19 cellular contexts compared by ENCODE assay signal in genomic region chr4:10260777-10261176, GRCh38.
DNase-seq lines count a peak whose midpoint lies in the region; ATAC-seq, FAIRE-seq and TF ChIP-seq lines count a peak whose summit lies in the region.
"Had no signal": no experiment of that assay in that cellular context is flagged by ENCODE, and none has a peak within 500 bp of the region (broad histone marks: within the 10 kb centered on the region; RNA-seq: fewer than 3 reads in every experiment).

No MANE protein-coding gene starts in this region.

- WGBS in GM23248 (ENCODE audit: low coverage in 1 of 2, low lambda C conversion rate in 2 of 2, missing lambda C conversion rate in 2 of 2), 2 experiments, result 18 to 27% methylated on average over 2 of the region's 2 CpGs
- WGBS in right lobe of liver (ENCODE audit: insufficient coverage, low coverage, low lambda C conversion rate, missing lambda C conversion rate), result 60% methylated on average over 1 of the region's 2 CpGs

- peak; percentile 13 for FAIRE-seq in keratinocyte (lab: Jason Lieb, UNC)
- FAIRE-seq: H1 had no signal

- H3K4me1 ChIP-seq in GM23248 (ENCODE audit: insufficient read depth) (no peaks in the 10 kb centered on the region), OCI-LY7 (ENCODE audit: insufficient read depth, low read length, poor library complexity, severe bottlenecking) (no peaks in the 10 kb centered on the region), keratinocyte (ENCODE audit: control insufficient read depth, extremely low read depth, insufficient read depth, low read length) (peaks cover 4% of the 10 kb centered on the region), right lobe of liver (no peaks in the 10 kb centered on the region)
- H3K4me1 ChIP-seq: Caco-2 had no signal

- no peak overlapping the region for H3K4me2 ChIP-seq in GM23248 (ENCODE audit: unreplicated experiment)
- H3K4me2 ChIP-seq in OCI-LY7 (ENCODE audit: low read length), result no peak overlapping the region
- H3K4me2 ChIP-seq in keratinocyte (ENCODE audit: control insufficient read depth, extremely low read depth, insufficient read depth, low read depth, low read length), result no peak overlapping the region

- no peaks in the 10 kb centered on the region for H3K79me2 ChIP-seq in GM23248 (ENCODE audit: insufficient read depth)
- H3K79me2 ChIP-seq in OCI-LY7 (ENCODE audit: insufficient read depth, low read depth, low read length), result no peaks in the 10 kb centered on the region
- H3K79me2 ChIP-seq in keratinocyte (ENCODE audit: control insufficient read depth, insufficient read depth, low read length), result no peaks in the 10 kb centered on the region

- dilution Hi-C loops in keratinocyte (cut with MboI; ENCODE audit: extremely low pct_ligation_motif_present, low sequenced_read_pairs), result no loop called here

- no peaks in the 10 kb centered on the region for H3K36me3 ChIP-seq in GM23248 (ENCODE audit: low read depth)
- H3K36me3 ChIP-seq in OCI-LY7 (ENCODE audit: insufficient read depth, low read length), result no peaks in the 10 kb centered on the region
- H3K36me3 ChIP-seq in keratinocyte (ENCODE audit: control insufficient read depth in 2 of 2, extremely low read depth in 1 of 2, insufficient read depth in 2 of 2, low read length in 2 of 2), result no peaks in the 10 kb centered on the region
- no peaks in the 10 kb centered on the region for H3K36me3 ChIP-seq in right lobe of liver

- in situ Hi-C loops in GM23248 (cut with MboI), result no loop called here

- peaks cover 5% of the 10 kb centered on the region; the same call in 1 of the 2 replicates for H3K27me3 ChIP-seq in GM23248 (replicated peaks; ENCODE audit: insufficient read depth)
- H3K27me3 ChIP-seq in keratinocyte (ENCODE audit: control insufficient read depth, extremely low read depth, insufficient read depth, low read length), result no peaks in the 10 kb centered on the region
- H3K27me3 ChIP-seq in right lobe of liver, result no peaks in the 10 kb centered on the region

- no peaks in the 10 kb centered on the region for H3K9me3 ChIP-seq in GM23248 (ENCODE audit: low read depth)
- no peaks in the 10 kb centered on the region for H3K9me3 ChIP-seq in OCI-LY7 (ENCODE audit: low read length)
- no peaks in the 10 kb centered on the region for H3K9me3 ChIP-seq in keratinocyte (ENCODE audit: control insufficient read depth, low read depth, low read length)
- H3K9me3 ChIP-seq in right lobe of liver, result no peaks in the 10 kb centered on the region
- H3K9me3 ChIP-seq: Caco-2 had no signal

- ATAC-seq in GM19023 (IDR thresholded peaks at IDR 0.05; ENCODE audit: unreplicated experiment) (no peak), GM19035 (IDR thresholded peaks at IDR 0.05; ENCODE audit: unreplicated experiment) (no peak), right lobe of liver (no peak)

- H2AFZ ChIP-seq in GM23248 (no peak overlapping the region), OCI-LY7 (ENCODE audit: low read length) (no peak overlapping the region), keratinocyte (ENCODE audit: control insufficient read depth, low read length) (no peak overlapping the region)

- H3K4me3 ChIP-seq in AG10803 (ENCODE audit: low read length), result no peak overlapping the region
- H3K4me3 ChIP-seq in GM23248, result no peak overlapping the region
- no peak overlapping the region for H3K4me3 ChIP-seq in OCI-LY7 (ENCODE audit: low read depth, low read length, poor library complexity, severe bottlenecking)
- H3K4me3 ChIP-seq in keratinocyte (ENCODE audit: control insufficient read depth in 2 of 3, extremely low read depth in 1 of 3, insufficient read depth in 2 of 3, low read depth in 1 of 3, low read length in 3 of 3), result no peak overlapping the region
- H3K4me3 ChIP-seq in right lobe of liver, result no peak overlapping the region

- H3K27ac ChIP-seq in GM23248, result no peak overlapping the region
- H3K27ac ChIP-seq in OCI-LY7 (ENCODE audit: low read depth, low read length, poor library complexity, severe bottlenecking), result no peak overlapping the region
- H3K27ac ChIP-seq in keratinocyte (ENCODE audit: control insufficient read depth, insufficient read depth, low read length), result no peak overlapping the region
- H3K27ac ChIP-seq in right lobe of liver, result no peak overlapping the region

- no TSS peak for BruUV-seq in OCI-LY7 (replicated peaks; lab: Mats Ljungman, UMichigan)

- POLR2A ChIA-PET in OCI-LY7 (lab: Charles Lee), result no interaction called here

- no peaks in the 10 kb centered on the region for H3K9me2 ChIP-seq in GM23248 (ENCODE audit: insufficient read depth)
- H3K9me2 ChIP-seq in OCI-LY7 (ENCODE audit: insufficient read depth, low read length), result no peaks in the 10 kb centered on the region

- intact Hi-C loops in OCI-LY7 (cut with micrococcal nuclease; ENCODE audit: unreplicated experiment), result no loop called here
- intact Hi-C loops in cardiac septum (cut with DNase I), result no loop called here
- intact Hi-C loops in right lobe of liver (cut with DNase I), result no loop called here

- TF ChIP-seq CTCF in AG10803 (conservative IDR thresholded peaks at IDR 0.05; ENCODE audit: low read length), result peak; percentile 8; the same call in 1 of the 2 replicates
- 0 out of 2 replicates have a peak, but pooled peaks have one; percentile 25 for TF ChIP-seq CTCF in OCI-LY7 (conservative IDR thresholded peaks at IDR 0.05; ENCODE audit: low read length)
- TF ChIP-seq CTCF in keratinocyte (optimal IDR thresholded peaks at IDR 0.05 in 1 of 3, IDR thresholded peaks at IDR 0.05 in 1 of 3, conservative IDR thresholded peaks at IDR 0.05 in 1 of 3; ENCODE audit: extremely low read depth in 1 of 3, insufficient read depth in 2 of 3, low read length in 3 of 3), result peak in 1 of 3 experiments; percentile 17
- no peak for TF ChIP-seq CTCF in right lobe of liver (IDR thresholded peaks at IDR 0.05)

- no peak for TF ChIP-seq POLR2A in right lobe of liver (IDR thresholded peaks at IDR 0.05)

- H3F3A ChIP-seq in GM23248 (ENCODE audit: insufficient read depth), result no peaks in the 10 kb centered on the region

- H3K9ac ChIP-seq in GM23248 (no peak overlapping the region), keratinocyte (ENCODE audit: control insufficient read depth, extremely low read depth, insufficient read depth, low read length) (no peak overlapping the region)

- H4K20me1 ChIP-seq in GM23248 (ENCODE audit: insufficient read depth), result no peaks in the 10 kb centered on the region
- H4K20me1 ChIP-seq in OCI-LY7 (ENCODE audit: insufficient read depth, low read length), result no peaks in the 10 kb centered on the region
- H4K20me1 ChIP-seq in keratinocyte (ENCODE audit: control insufficient read depth, extremely low read depth, insufficient read depth, low read length), result no peaks in the 10 kb centered on the region

- DNase-seq in AG10803 (ENCODE audit: low read depth) (peak; percentile 27), GM23248 (peak; percentile 25), OCI-LY7 (ENCODE audit: low spot score) (peak; percentile 1), keratinocyte (ENCODE audit: low read depth, low spot score) (no peak), cardiac septum (ENCODE audit: low spot score) (no peak), right lobe of liver (no peak)
- DNase-seq: 8988T; Caco-2; CD4-positive, alpha-beta T cell; DMS153; NCI-H1105 treated with DMSO at 0.1 percent for 48 hours; NCI-H1694 treated with DMSO at 0.1 percent for 48 hours; NCI-H2107; NCI-H2227 treated with DMSO at 0.1 percent for 48 hours; NCI-H510A treated with DMSO at 0.1 percent for 48 hours; NCI-H82 had no signal

- no peaks in the 10 kb centered on the region for H3K9me1 ChIP-seq in keratinocyte (ENCODE audit: control insufficient read depth, extremely low read depth, insufficient read depth, low read length)

- CTCF ChIA-PET in OCI-LY7 (lab: Charles Lee; ENCODE audit: unreplicated experiment), result no interaction called here

Comparison
In these comparisons a context has a peak if more than half of its experiments do, and no peak if none do; other contexts are left out.
1. DNase-seq: peak in AG10803 (single experiment), GM23248 (single experiment) and OCI-LY7 (single experiment); none in keratinocyte (single experiment), cardiac septum (single experiment) and right lobe of liver (0 of 3).
2. CTCF ChIP-seq: peak in AG10803 (single experiment) and OCI-LY7 (single experiment); none in right lobe of liver (0 of 4).